8 cellular contexts compared by ENCODE assay signal in genomic region chr3:136249593-136250225, GRCh38. TPM values are rescaled to one million over a fixed set of nuclear protein-coding genes. Genes with fewer than 3 reads are reported as not detected.
A peak's percentile ranks its signal among the peaks of the same experiment; 100 is the strongest.
DNase-seq lines count a peak whose midpoint lies in the region.

No MANE protein-coding gene starts in this region.

- POLR2A ChIA-PET in activated CD4-positive, alpha-beta memory T cell treated with anti-CD3 and anti-CD28 coated beads, Interleukin-2, amount 10 ng/mL, durations not matched to agents 7 days and 5 days (lab: Charles Lee): interaction anchor here (1.0 to 5.6 kb wide), 5 partner anchors 53 to 612 kb away, joined by 4 to 53 read pairs (median 8); partner anchors contain the start of genes MSL2, NCK1 and STAG1

- H3K36me3 Mint-ChIP-seq in activated CD4-positive, alpha-beta memory T cell treated with anti-CD3 and anti-CD28 coated beads, Interleukin-2, amount 10 ng/mL, durations not matched to agents 7 days and 5 days (ENCODE audit: low read depth): no peaks in the 10 kb centered on the region

- H3K27ac Mint-ChIP-seq in activated CD4-positive, alpha-beta memory T cell treated with anti-CD3 and anti-CD28 coated beads, Interleukin-2, amount 10 ng/mL, durations not matched to agents 7 days and 5 days: peak overlapping the region; percentile 82

- H3K9me3 Mint-ChIP-seq in activated CD4-positive, alpha-beta memory T cell treated with anti-CD3 and anti-CD28 coated beads, Interleukin-2, amount 10 ng/mL, durations not matched to agents 7 days and 5 days: no peaks in the 10 kb centered on the region

- peaks cover 23% of the 10 kb centered on the region for H3K4me1 Mint-ChIP-seq in activated CD4-positive, alpha-beta memory T cell treated with anti-CD3 and anti-CD28 coated beads, Interleukin-2, amount 10 ng/mL, durations not matched to agents 7 days and 5 days

- H3K27me3 Mint-ChIP-seq in activated CD4-positive, alpha-beta memory T cell treated with anti-CD3 and anti-CD28 coated beads, Interleukin-2, amount 10 ng/mL, durations not matched to agents 7 days and 5 days: no peaks in the 10 kb centered on the region

- peak overlapping the region; percentile 82 for H3K4me3 ChIP-seq in iPS-20b (ENCODE audit: low read length)

- intact Hi-C loops in posterior vena cava (cut with DNase I): loop anchor here (10.0 kb wide), 2 partner anchors 55 to 165 kb away; partner anchors contain the start of gene MSL2 (in 1 of the 2)

- H3K4me1 ChIP-seq in iPS-20b (ENCODE audit: insufficient read depth, low read length): peaks cover 12% of the 10 kb centered on the region; the same call in 1 of the 2 replicates

- DNase-seq in NCI-H146 (lab: John Stamatoyannopoulos, UW) (peak; percentile 22), NCI-H146 treated with DMSO at 0.1 percent for 48 hours (lab: John Stamatoyannopoulos, UW; ENCODE audit: unreplicated experiment) (no peak), substantia nigra (lab: John Stamatoyannopoulos, UW) (no peak), posterior vena cava (ENCODE audit: low spot score) (no peak), midbrain (lab: John Stamatoyannopoulos, UW) (no peak)
- DNase-seq in activated CD4-positive, alpha-beta memory T cell treated with anti-CD3 and anti-CD28 coated beads, Interleukin-2, amount 10 ng/mL, durations not matched to agents 7 days and 5 days: no peak
- no peak for DNase-seq in stimulated activated CD8-positive, alpha-beta memory T cell treated with anti-CD3 and anti-CD28 coated beads, Interleukin-4, amount 100 ng/mL, for 48 hours

- no peaks in the 10 kb centered on the region for H3K27me3 ChIP-seq in iPS-20b (ENCODE audit: insufficient read depth, low read length)

- H3K9ac ChIP-seq in iPS-20b (ENCODE audit: low read depth, low read length): peak overlapping the region; percentile 88; the same call in 1 of the 2 replicates

- peak overlapping the region; percentile 83 for H3K4me3 Mint-ChIP-seq in activated CD4-positive, alpha-beta memory T cell treated with anti-CD3 and anti-CD28 coated beads, Interleukin-2, amount 10 ng/mL, durations not matched to agents 7 days and 5 days

- H3K36me3 ChIP-seq in iPS-20b (ENCODE audit: insufficient read depth, low read depth, low read length): no peaks in the 10 kb centered on the region

- CTCF ChIA-PET in activated CD4-positive, alpha-beta memory T cell treated with anti-CD3 and anti-CD28 coated beads, Interleukin-2, amount 10 ng/mL, durations not matched to agents 7 days and 5 days (lab: Charles Lee): interaction anchor here (0.9 to 3.7 kb wide), 3 partner anchors 53 to 503 kb away, joined by 3 to 27 read pairs (median 21); partner anchors contain the start of genes MSL2 and STAG1

- peak overlapping the region; percentile 50 for H3K27ac ChIP-seq in iPS-20b (ENCODE audit: low read length)
- H3K27ac ChIP-seq in substantia nigra (ENCODE audit: low read depth, low read length, poor library complexity, severe bottlenecking): peak overlapping the region; percentile 87

- no peaks in the 10 kb centered on the region for H3K9me3 ChIP-seq in iPS-20b (ENCODE audit: insufficient read depth, low read depth, low read length)

RNA-seq across cellular contexts. Expression of gene PCCB, which starts 0.4 kb away (rescaled TPM):
- 10 to 100 TPM; 24.7 to 26.9 TPM for total RNA-seq in activated CD4-positive, alpha-beta memory T cell treated with anti-CD3 and anti-CD28 coated beads, Interleukin-2, amount 10 ng/mL, durations not matched to agents 7 days and 5 days
- 10 to 100 TPM; 22.3 to 23.7 TPM for total RNA-seq in posterior vena cava

RNA-seq across cellular contexts. Expression of gene MSL2, which starts 53.6 kb away (rescaled TPM):
- 10 to 100 TPM; 57.4 to 63.9 TPM for total RNA-seq in activated CD4-positive, alpha-beta memory T cell treated with anti-CD3 and anti-CD28 coated beads, Interleukin-2, amount 10 ng/mL, durations not matched to agents 7 days and 5 days
- 10 to 100 TPM; 22.8 to 23.0 TPM for total RNA-seq in posterior vena cava
